ENCODE assay signal across 1 cellular context in the genomic region with DNA sequence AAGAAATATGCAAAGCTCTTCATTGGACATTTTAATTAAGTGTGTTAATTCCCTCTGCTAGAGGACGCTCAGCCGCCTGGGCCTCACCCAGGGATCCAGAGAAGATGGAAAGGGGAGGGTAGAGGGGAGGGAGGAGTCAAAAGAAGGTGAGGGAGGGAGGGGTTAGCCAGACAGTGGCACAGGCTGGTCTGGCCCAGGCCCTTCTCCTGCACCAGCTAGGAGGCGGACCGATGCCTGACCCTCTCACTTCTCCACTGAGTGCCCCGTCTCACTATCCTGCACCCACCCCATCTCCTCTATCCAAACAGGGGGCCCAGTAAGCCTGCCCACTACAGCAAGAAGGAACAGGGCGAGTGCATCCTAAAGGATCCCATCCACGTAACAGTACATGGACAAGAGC.
TF ChIP-seq lines count a peak whose summit lies in the region.

No MANE protein-coding gene starts in this region.

TF ChIP-seq in HCT116, 20 proteins besides CTCF, POLR2A, EP300 and RAD21 (continued from another document):
- TF ChIP-seq, protein P1, sequence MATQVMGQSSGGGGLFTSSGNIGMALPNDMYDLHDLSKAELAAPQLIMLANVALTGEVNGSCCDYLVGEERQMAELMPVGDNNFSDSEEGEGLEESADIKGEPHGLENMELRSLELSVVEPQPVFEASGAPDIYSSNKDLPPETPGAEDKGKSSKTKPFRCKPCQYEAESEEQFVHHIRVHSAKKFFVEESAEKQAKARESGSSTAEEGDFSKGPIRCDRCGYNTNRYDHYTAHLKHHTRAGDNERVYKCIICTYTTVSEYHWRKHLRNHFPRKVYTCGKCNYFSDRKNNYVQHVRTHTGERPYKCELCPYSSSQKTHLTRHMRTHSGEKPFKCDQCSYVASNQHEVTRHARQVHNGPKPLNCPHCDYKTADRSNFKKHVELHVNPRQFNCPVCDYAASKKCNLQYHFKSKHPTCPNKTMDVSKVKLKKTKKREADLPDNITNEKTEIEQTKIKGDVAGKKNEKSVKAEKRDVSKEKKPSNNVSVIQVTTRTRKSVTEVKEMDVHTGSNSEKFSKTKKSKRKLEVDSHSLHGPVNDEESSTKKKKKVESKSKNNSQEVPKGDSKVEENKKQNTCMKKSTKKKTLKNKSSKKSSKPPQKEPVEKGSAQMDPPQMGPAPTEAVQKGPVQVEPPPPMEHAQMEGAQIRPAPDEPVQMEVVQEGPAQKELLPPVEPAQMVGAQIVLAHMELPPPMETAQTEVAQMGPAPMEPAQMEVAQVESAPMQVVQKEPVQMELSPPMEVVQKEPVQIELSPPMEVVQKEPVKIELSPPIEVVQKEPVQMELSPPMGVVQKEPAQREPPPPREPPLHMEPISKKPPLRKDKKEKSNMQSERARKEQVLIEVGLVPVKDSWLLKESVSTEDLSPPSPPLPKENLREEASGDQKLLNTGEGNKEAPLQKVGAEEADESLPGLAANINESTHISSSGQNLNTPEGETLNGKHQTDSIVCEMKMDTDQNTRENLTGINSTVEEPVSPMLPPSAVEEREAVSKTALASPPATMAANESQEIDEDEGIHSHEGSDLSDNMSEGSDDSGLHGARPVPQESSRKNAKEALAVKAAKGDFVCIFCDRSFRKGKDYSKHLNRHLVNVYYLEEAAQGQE (IDR thresholded peaks at IDR 0.05; ENCODE audit: low read depth), result no peak
- TF ChIP-seq CEBPB (IDR thresholded peaks at IDR 0.05; ENCODE audit: low read depth), result no peak
- TF ChIP-seq, protein P2, sequence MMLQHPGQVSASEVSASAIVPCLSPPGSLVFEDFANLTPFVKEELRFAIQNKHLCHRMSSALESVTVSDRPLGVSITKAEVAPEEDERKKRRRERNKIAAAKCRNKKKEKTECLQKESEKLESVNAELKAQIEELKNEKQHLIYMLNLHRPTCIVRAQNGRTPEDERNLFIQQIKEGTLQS (IDR thresholded peaks at IDR 0.05), result no peak
- no peak for TF ChIP-seq EZH2 (IDR thresholded peaks at IDR 0.05)
- no peak for TF ChIP-seq JUND (IDR thresholded peaks at IDR 0.05)
- no peak for TF ChIP-seq SIN3A (IDR thresholded peaks at IDR 0.05; ENCODE audit: low read depth)
- TF ChIP-seq TCF7L2 (IDR thresholded peaks at IDR 0.05; ENCODE audit: borderline replicate concordance, extremely low read depth, insufficient read depth, insufficient read length), result no peak
